In the genomic region with DNA sequence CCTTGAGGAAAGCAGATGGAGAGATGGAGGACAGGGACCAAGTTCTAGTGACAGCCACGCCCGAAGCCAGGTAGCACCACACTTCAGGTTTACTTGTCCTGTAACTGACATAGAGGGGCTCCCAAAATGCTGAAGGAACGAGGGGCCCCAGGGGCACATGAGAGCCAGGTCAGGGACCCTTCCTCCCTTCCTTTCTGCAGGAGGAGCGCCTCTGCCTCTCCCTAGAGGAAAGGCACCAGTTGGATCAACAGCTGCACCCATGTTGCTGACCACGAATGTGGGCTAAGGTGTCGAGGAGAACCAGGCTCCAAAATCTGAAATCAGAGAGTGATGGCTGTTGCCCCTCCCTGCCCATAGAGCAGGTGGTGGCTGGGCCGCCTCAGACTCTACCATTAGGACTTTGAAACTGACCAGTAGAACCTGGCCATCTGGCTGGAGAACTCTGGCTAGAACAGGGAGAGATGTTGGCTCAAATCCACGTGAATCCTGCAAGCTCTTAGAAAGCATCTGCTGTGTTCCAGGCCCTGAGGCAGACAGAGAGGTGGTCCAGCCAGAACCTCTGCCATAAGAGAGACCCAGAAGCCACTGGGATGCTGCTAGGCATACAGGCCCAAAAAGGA, we compare ENCODE assay signal across 26 cellular contexts.
A peak's percentile ranks its signal among the peaks of the same experiment; 100 is the strongest.
DNase-seq lines count a peak whose midpoint lies in the region; ATAC-seq and TF ChIP-seq lines count a peak whose summit lies in the region.
"Had no signal": no experiment of that assay in that cellular context is flagged by ENCODE, and none has a peak within 500 bp of the region (broad histone marks: within the 10 kb centered on the region; RNA-seq: fewer than 3 reads in every experiment).

No MANE protein-coding gene starts in this region.

- in situ Hi-C loops in G401 (cut with HindIII; ENCODE audit: low sequenced_read_pairs), result no loop called here
- in situ Hi-C loops in KBM-7 (cut with MboI; ENCODE audit: low pct_unique_long_range_greater_than_20kb, low sequenced_read_pairs), result no loop called here

- no peak overlapping the region for H3K4me3 Mint-ChIP-seq in progenitor cell of endocrine pancreas (ENCODE audit: low read depth)
- H3K4me3 Mint-ChIP-seq: activated CD8-positive, alpha-beta T cell treated with anti-CD3 and anti-CD28 coated beads, Interleukin-2, amount 10 ng/mL, durations not matched to agents 7 days and 5 days; effector memory CD8-positive, alpha-beta T cell; neural crest cell had no signal

- H3K27ac Mint-ChIP-seq in progenitor cell of endocrine pancreas, result peak overlapping the region; percentile 18
- H3K27ac Mint-ChIP-seq: activated CD8-positive, alpha-beta T cell treated with anti-CD3 and anti-CD28 coated beads, Interleukin-2, amount 10 ng/mL, durations not matched to agents 7 days and 5 days; effector memory CD8-positive, alpha-beta T cell had no signal

- DNase-seq in G401 (ENCODE audit: low spot score), result peak; percentile 91
- DNase-seq in NCI-H1694 treated with DMSO at 0.1 percent for 48 hours (lab: John Stamatoyannopoulos, UW), result peak; percentile 11
- DNase-seq in choroid plexus epithelial cell (ENCODE audit: low read depth), result peak; percentile 40
- no peak for DNase-seq in progenitor cell of endocrine pancreas (ENCODE audit: low spot score, unreplicated experiment)
- DNase-seq in pons (ENCODE audit: low spot score), result no peak
- DNase-seq in KBM-7, result no peak
- DNase-seq: activated CD4-positive, alpha-beta T cell treated with anti-CD3 and anti-CD28 coated beads for 4 hours; activated CD8-positive, alpha-beta T cell treated with anti-CD3 and anti-CD28 coated beads, Interleukin-2, amount 10 ng/mL, durations not matched to agents 7 days and 5 days; activated naive CD4-positive, alpha-beta T cell treated with anti-CD3 and anti-CD28 coated beads, Interleukin-2, amount 50 U/mL, for 16 hours; amygdala; COR-L47; DMS79; effector memory CD8-positive, alpha-beta T cell; GF-D8; NCI-H1436 treated with DMSO at 0.1 percent for 48 hours; NCI-H446 treated with DMSO at 0.1 percent for 48 hours; NCI-H82; stimulated activated CD4-positive, alpha-beta T cell treated with anti-CD3 and anti-CD28 coated beads, Interleukin-2, amount 100 ng/mL, for 24 hours; stimulated activated naive CD8-positive, alpha-beta T cell treated with anti-CD3 and anti-CD28 coated beads, Interleukin-15, Interleukin-2, amounts not matched to agents 100 U/mL and 50 U/mL, for 24 hours; T1000 had no signal

- ATAC-seq in GM21619 (IDR thresholded peaks at IDR 0.05; ENCODE audit: unreplicated experiment), result no peak
- ATAC-seq: activated CD8-positive, alpha-beta T cell treated with anti-CD3 and anti-CD28 coated beads, Interleukin-2, amount 10 ng/mL, durations not matched to agents 7 days and 5 days; effector memory CD8-positive, alpha-beta T cell; lower lobe of right lung; pancreas; stimulated activated naive CD8-positive, alpha-beta T cell treated with anti-CD3 and anti-CD28 coated beads, Interleukin-15, Interleukin-2, amounts not matched to agents 100 U/mL and 50 U/mL, for 24 hours had no signal

- peaks cover 24% of the 10 kb centered on the region for H3K36me3 Mint-ChIP-seq in progenitor cell of endocrine pancreas (ENCODE audit: insufficient read depth)

- TF ChIP-seq CTCF in choroid plexus epithelial cell (conservative IDR thresholded peaks at IDR 0.05; ENCODE audit: low read depth, low read length) (no peak), progenitor cell of endocrine pancreas (IDR thresholded peaks at IDR 0.05; ENCODE audit: unreplicated experiment) (no peak)

- no peak overlapping the region for H3K4me3 ChIP-seq in choroid plexus epithelial cell (ENCODE audit: low read depth, low read length)
- H3K4me3 ChIP-seq: HAP-1, lower lobe of right lung, pancreas, right atrium auricular region had no signal

- no peaks in the 10 kb centered on the region for H3K4me1 Mint-ChIP-seq in progenitor cell of endocrine pancreas (ENCODE audit: low read depth)

- H3K9me3 Mint-ChIP-seq in progenitor cell of endocrine pancreas (ENCODE audit: low read depth), result peaks cover 2% of the 10 kb centered on the region
- H3K9me3 Mint-ChIP-seq: effector memory CD8-positive, alpha-beta T cell; neural crest cell had no signal

- H3K27me3 Mint-ChIP-seq in progenitor cell of endocrine pancreas, result no peaks in the 10 kb centered on the region
- H3K27me3 Mint-ChIP-seq: effector memory CD8-positive, alpha-beta T cell had no signal

Comparison
In these comparisons a context has a peak if more than half of its experiments do, and no peak if none do; other contexts are left out.
1. DNase-seq: peak in G401 (single experiment), NCI-H1694 treated with DMSO at 0.1 percent for 48 hours (single experiment) and choroid plexus epithelial cell (single experiment); none in progenitor cell of endocrine pancreas (single experiment), pons (single experiment) and KBM-7 (single experiment).